23 cellular contexts compared by ENCODE assay signal in the genomic region with DNA sequence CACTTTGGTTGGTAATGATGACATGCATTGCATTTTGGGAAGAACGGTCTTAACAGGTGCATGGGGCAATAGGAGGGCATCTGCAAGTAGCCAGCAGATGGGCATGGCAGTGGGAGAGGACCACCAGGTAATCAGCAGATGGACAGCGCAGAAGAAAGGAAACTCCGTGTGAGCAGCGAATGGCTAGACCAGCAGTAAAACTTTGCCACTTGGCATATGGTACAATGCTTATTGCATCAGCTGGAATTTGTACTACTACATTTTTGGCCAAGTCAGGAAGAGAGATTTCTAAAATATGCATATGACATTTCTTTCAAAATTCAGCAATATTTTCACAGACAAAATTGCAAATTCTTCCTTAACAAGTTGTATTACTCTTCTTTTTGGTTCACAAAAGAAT.
"Had no signal": no experiment of that assay in that cellular context is flagged by ENCODE, and none has a peak within 500 bp of the region (broad histone marks: within the 10 kb centered on the region; RNA-seq: fewer than 3 reads in every experiment).

No MANE protein-coding gene starts in this region.

- H3K9me3 ChIP-seq: ascending aorta, body of pancreas, Peyer's patch had no signal

- H3K27ac ChIP-seq: ascending aorta, body of pancreas, KMS-11, Peyer's patch had no signal

- H3K27me3 ChIP-seq: ascending aorta, body of pancreas, Peyer's patch had no signal

- H3K4me1 ChIP-seq: ascending aorta, body of pancreas, Peyer's patch had no signal

- H3K9ac ChIP-seq: KMS-11 had no signal

- ATAC-seq: activated CD8-positive, alpha-beta memory T cell treated with anti-CD3 and anti-CD28 coated beads, Interleukin-2, amount 10 ng/mL, durations not matched to agents 7 days and 5 days; body of pancreas; T-helper 17 cell; WTC11 had no signal

- H3K4me3 ChIP-seq: ascending aorta, body of pancreas, Peyer's patch had no signal

- H3K36me3 ChIP-seq: ascending aorta, Peyer's patch had no signal

- DNase-seq: activated CD4-positive, alpha-beta T cell treated with anti-CD3 and anti-CD28 coated beads, Interleukin-2, amount 10 ng/mL, durations not matched to agents 24 days and 14 days; activated CD4-positive, alpha-beta T cell treated with anti-CD3 and anti-CD28 coated beads, Interleukin-2, amount 50 U/mL, for 48 hours; activated CD4-positive, CD25-positive, alpha-beta regulatory T cell treated with anti-CD3 and anti-CD28 coated beads, Interleukin-2, amount 50 U/mL, for 72 hours; activated CD8-positive, alpha-beta memory T cell treated with anti-CD3 and anti-CD28 coated beads, Interleukin-2, amount 10 ng/mL, durations not matched to agents 7 days and 5 days; activated effector memory CD4-positive, alpha-beta T cell treated with Interleukin-2 at 50 U/mL for 16 hours; activated naive CD4-positive, alpha-beta T cell; activated T-cell treated with anti-CD3 and anti-CD28 coated beads, Interleukin-2, amount 50 U/mL, for 24 hours; amniotic stem cell; body of pancreas; central memory CD4-positive, alpha-beta T cell; NCI-H1092 treated with DMSO at 0.1 percent for 48 hours; NCI-H1417 treated with DMSO at 0.1 percent for 48 hours; NCI-H1694; NCI-H2029; NCI-H2107; NCI-H345; Peyer's patch; SHP77; T-helper 17 cell; T-helper 9 cell had no signal
